Comparison of ENCODE assay signal across 21 cellular contexts in the genomic region with DNA sequence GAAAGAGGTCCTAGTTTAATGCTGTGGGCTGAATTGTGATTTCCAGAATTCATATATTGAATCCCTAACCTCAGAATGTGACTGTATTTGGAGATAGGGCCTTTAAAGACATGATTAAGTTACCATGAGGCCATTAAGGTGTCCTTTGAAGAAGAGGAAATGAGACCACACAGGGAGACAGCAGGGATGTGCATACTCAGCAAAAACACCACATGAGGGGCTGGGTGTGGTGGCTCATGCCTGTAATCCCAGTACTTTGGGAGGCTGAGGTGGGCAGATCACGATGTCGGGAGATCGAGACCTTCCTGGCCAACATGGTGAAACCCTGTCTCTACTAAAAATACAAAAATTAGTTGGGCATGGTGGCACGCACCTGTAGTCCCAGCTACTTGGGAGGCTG. TPM values are rescaled to one million over a fixed set of nuclear protein-coding genes. Genes with fewer than 3 reads are reported as not detected.
"Had no signal": no experiment of that assay in that cellular context is flagged by ENCODE, and none has a peak within 500 bp of the region (broad histone marks: within the 10 kb centered on the region; RNA-seq: fewer than 3 reads in every experiment).

No MANE protein-coding gene starts in this region.

RNA-seq across cellular contexts. Expression of a gene that starts 11.8 kb away (rescaled TPM):
- total RNA-seq: activated naive CD4-positive, alpha-beta T cell treated with anti-CD3 and anti-CD28 coated beads for 36 hours; activated naive CD4-positive, alpha-beta T cell treated with anti-CD3 and anti-CD28 coated beads, Interleukin-2, amount 50 U/mL, for 72 hours; activated naive CD8-positive, alpha-beta T cell treated with anti-CD3 and anti-CD28 coated beads for 36 hours; activated naive CD8-positive, alpha-beta T cell treated with anti-CD3 and anti-CD28 coated beads, Interleukin-2, amount 10 ng/mL, durations not matched to agents 7 days and 5 days; activated T-cell treated with anti-CD3 and anti-CD28 coated beads, Interleukin-2, amount 50 U/mL, for 4 hours; activated T-cell treated with anti-CD3 and anti-CD28 coated beads, Interleukin-2, amount 50 U/mL, for 72 hours; activated T-helper 1 cell treated with anti-CD3 and anti-CD28 coated beads, Interleukin-12 subunit alpha, Interleukin-12 subunit beta, Interleukin-2, Interleukin-4 antibody, amounts not matched to agents 30 ng/mL and 10 ng/mL and 1 ng/mL, durations not matched to agents 14 hours and 24 hours and 36 hours; activated T-helper 17 cell treated with anti-CD3 and anti-CD28 coated beads, Interleukin-2, amount 50 U/mL, for 72 hours; activated T-helper 2 cell treated with anti-CD3 and anti-CD28 coated beads, Interferon-gamma antibody, Interleukin-2, Interleukin-4, amounts not matched to agents 10 μg/mL and 5 μg/mL and 100 μg/mL, durations not matched to agents 14 hours and 24 hours and 36 hours; adrenal gland; aorta; ascending aorta; astrocyte; body of pancreas; breast epithelium; bronchial epithelial cell; cardiac muscle cell; cardiac septum; cerebellum; chondrocyte had no signal
- polyA plus RNA-seq: adipose tissue, adrenal gland, aorta, cardiac muscle cell had no signal
